14 cellular contexts compared by ENCODE assay signal in genomic region chr17:78532922-78533640, GRCh38. TPM values are rescaled to one million over a fixed set of nuclear protein-coding genes. Genes with fewer than 3 reads are reported as not detected.
DNase-seq lines count a peak whose midpoint lies in the region; ATAC-seq and TF ChIP-seq lines count a peak whose summit lies in the region.
"Had no signal": no experiment of that assay in that cellular context is flagged by ENCODE, and none has a peak within 500 bp of the region (broad histone marks: within the 10 kb centered on the region; RNA-seq: fewer than 3 reads in every experiment).

No MANE protein-coding gene starts in this region.

- POLR2A ChIA-PET in activated CD4-positive, alpha-beta memory T cell treated with anti-CD3 and anti-CD28 coated beads for 36 hours (lab: Charles Lee): no interaction called here

- H3K4me3 ChIP-seq in fibroblast of the aortic adventitia (ENCODE audit: low read depth, low read length): no peak overlapping the region
- H3K4me3 ChIP-seq: cardiac muscle cell had no signal

- intact Hi-C loops in activated CD4-positive, alpha-beta memory T cell treated with anti-CD3 and anti-CD28 coated beads for 36 hours (cut with micrococcal nuclease): no loop called here

- DNase-seq in stimulated activated naive CD4-positive, alpha-beta T cell treated with Interleukin-2 at 50 U/mL for 16 hours (lab: John Stamatoyannopoulos, UW): peak; percentile 12
- DNase-seq in stimulated activated naive CD4-positive, alpha-beta T cell (lab: John Stamatoyannopoulos, UW): no peak
- peak; percentile 48 for DNase-seq in activated CD4-positive, alpha-beta memory T cell treated with anti-CD3 and anti-CD28 coated beads for 36 hours
- DNase-seq in fibroblast of the aortic adventitia (ENCODE audit: low read depth) (peak; percentile 8), NCI-H510A (lab: John Stamatoyannopoulos, UW) (no peak)
- DNase-seq: activated CD4-positive, CD25-positive, alpha-beta regulatory T cell treated with anti-CD3 and anti-CD28 coated beads, Interleukin-2, amount 50 U/mL, for 72 hours; CD8-positive, alpha-beta memory T cell; NCI-H1694; OCI-M1; substantia nigra had no signal

- no peaks in the 10 kb centered on the region for H3K9me3 Mint-ChIP-seq in activated CD4-positive, alpha-beta memory T cell treated with anti-CD3 and anti-CD28 coated beads for 36 hours
- H3K9me3 Mint-ChIP-seq: CD8-positive, alpha-beta memory T cell had no signal

- CTCF ChIA-PET in activated CD4-positive, alpha-beta memory T cell treated with anti-CD3 and anti-CD28 coated beads for 36 hours (lab: Charles Lee): no interaction called here

- H3K4me3 Mint-ChIP-seq in activated CD4-positive, alpha-beta memory T cell treated with anti-CD3 and anti-CD28 coated beads for 36 hours: no peak overlapping the region
- H3K4me3 Mint-ChIP-seq: CD8-positive, alpha-beta memory T cell had no signal

- ATAC-seq in HG02642 (IDR thresholded peaks at IDR 0.05; ENCODE audit: poor library complexity, unreplicated experiment) (no peak), GM18907 (IDR thresholded peaks at IDR 0.05; ENCODE audit: unreplicated experiment) (no peak), GM18505 (IDR thresholded peaks at IDR 0.05; ENCODE audit: unreplicated experiment) (no peak)

- H3K4me1 Mint-ChIP-seq in activated CD4-positive, alpha-beta memory T cell treated with anti-CD3 and anti-CD28 coated beads for 36 hours (ENCODE audit: low read depth): peaks cover 29% of the 10 kb centered on the region

- no peak overlapping the region for H3K27ac Mint-ChIP-seq in activated CD4-positive, alpha-beta memory T cell treated with anti-CD3 and anti-CD28 coated beads for 36 hours

- H3K36me3 Mint-ChIP-seq in activated CD4-positive, alpha-beta memory T cell treated with anti-CD3 and anti-CD28 coated beads for 36 hours: no peaks in the 10 kb centered on the region
- H3K36me3 Mint-ChIP-seq: CD8-positive, alpha-beta memory T cell had no signal

- no peak for TF ChIP-seq CTCF in fibroblast of the aortic adventitia (IDR thresholded peaks at IDR 0.05; ENCODE audit: insufficient read depth, low read length)

- H3K27me3 Mint-ChIP-seq in activated CD4-positive, alpha-beta memory T cell treated with anti-CD3 and anti-CD28 coated beads for 36 hours: no peaks in the 10 kb centered on the region

- TF ChIP-seq POLR2A in GM18505 (IDR thresholded peaks at IDR 0.05; ENCODE audit: borderline replicate concordance, extremely low read depth, insufficient read depth, insufficient read length): no peak

RNA-seq across cellular contexts. Expression of gene DNAH17, which starts 44.1 kb away (rescaled TPM):
- under 1 TPM; 0.21 to 0.29 TPM for total RNA-seq in activated CD4-positive, alpha-beta memory T cell treated with anti-CD3 and anti-CD28 coated beads for 36 hours
- not detected in 2 replicates for total RNA-seq in fibroblast of the aortic adventitia (ENCODE audit: low replicate concordance)
- total RNA-seq: cardiac muscle cell had no signal

Comparison
In these comparisons a context has a peak if more than half of its experiments do, and no peak if none do; other contexts are left out.
1. DNase-seq: peak in stimulated activated naive CD4-positive, alpha-beta T cell treated with Interleukin-2 at 50 U/mL for 16 hours (single experiment), activated CD4-positive, alpha-beta memory T cell treated with anti-CD3 and anti-CD28 coated beads for 36 hours (single experiment) and fibroblast of the aortic adventitia (single experiment); none in stimulated activated naive CD4-positive, alpha-beta T cell (0 of 6) and NCI-H510A (single experiment).